Comparison of ENCODE assay signal across 22 cellular contexts in genomic region chr5:135429886-135430437, GRCh38. TPM values are rescaled to one million over a fixed set of nuclear protein-coding genes. Genes with fewer than 3 reads are reported as not detected.
"Had no signal": no experiment of that assay in that cellular context is flagged by ENCODE, and none has a peak within 500 bp of the region (broad histone marks: within the 10 kb centered on the region; RNA-seq: fewer than 3 reads in every experiment).

No MANE protein-coding gene starts in this region.

- H3K4me1 Mint-ChIP-seq: central memory CD8-positive, alpha-beta T cell; T-helper 17 cell had no signal

- H3K9me3 ChIP-seq: prostate gland, uterus had no signal

- H3K4me1 ChIP-seq: prostate gland, uterus had no signal

- H3K36me3 ChIP-seq: prostate gland, sigmoid colon, tibial artery, uterus had no signal

- ATAC-seq: activated CD8-positive, alpha-beta T cell treated with anti-CD3 and anti-CD28 coated beads for 36 hours; activated T-cell treated with anti-CD3 and anti-CD28 coated beads, Interleukin-2, amount 50 U/mL, for 4 hours; naive thymus-derived CD8-positive, alpha-beta T cell; T-helper 17 cell had no signal

- H3K4me3 Mint-ChIP-seq: activated CD8-positive, alpha-beta T cell treated with anti-CD3 and anti-CD28 coated beads for 36 hours; activated naive CD8-positive, alpha-beta T cell; activated T-cell treated with anti-CD3 and anti-CD28 coated beads, Interleukin-2, amount 50 U/mL, for 4 hours; central memory CD8-positive, alpha-beta T cell; naive thymus-derived CD8-positive, alpha-beta T cell; T-helper 17 cell had no signal

- H3K27ac ChIP-seq: coronary artery, prostate gland, sigmoid colon, tibial artery, uterus had no signal

- H3K27me3 Mint-ChIP-seq: activated naive CD8-positive, alpha-beta T cell had no signal

- H3K4me3 ChIP-seq: coronary artery, prostate gland, sigmoid colon, tibial artery, uterus had no signal

- H3K36me3 Mint-ChIP-seq: activated naive CD8-positive, alpha-beta T cell; brain had no signal

- H3K27ac Mint-ChIP-seq: activated CD8-positive, alpha-beta T cell treated with anti-CD3 and anti-CD28 coated beads for 36 hours; activated naive CD8-positive, alpha-beta T cell; T-helper 17 cell had no signal

- H3K27me3 ChIP-seq: sigmoid colon, uterus had no signal

- DNase-seq: activated CD4-positive, alpha-beta T cell treated with anti-CD3 and anti-CD28 coated beads for 4 hours; activated CD8-positive, alpha-beta T cell treated with anti-CD3 and anti-CD28 coated beads for 36 hours; activated gamma-delta T cell treated with Interleukin-2 at 50 U/mL for 16 hours; activated T-cell treated with anti-CD3 and anti-CD28 coated beads, Interleukin-2, amount 50 U/mL, for 4 hours; amygdala; effector CD4-positive, alpha-beta T cell; left colon; naive thymus-derived CD8-positive, alpha-beta T cell; nucleus accumbens; sigmoid colon; stimulated activated CD4-positive, alpha-beta T cell treated with anti-CD3 and anti-CD28 coated beads, Interleukin-12 subunit alpha, Interleukin-12 subunit beta, amount 100 ng/mL, for 4 hours; stimulated activated CD4-positive, alpha-beta T cell treated with anti-CD3 and anti-CD28 coated beads, Interleukin-2, amount 100 ng/mL, for 24 hours; T-helper 17 cell; tibial artery; uterus had no signal

RNA-seq across cellular contexts. Expression of gene DCANP1, which starts 17.2 kb away (rescaled TPM):
- total RNA-seq: activated CD8-positive, alpha-beta T cell treated with anti-CD3 and anti-CD28 coated beads for 36 hours; activated T-cell treated with anti-CD3 and anti-CD28 coated beads, Interleukin-2, amount 50 U/mL, for 4 hours; frontal cortex; lung microvascular endothelial cell; naive thymus-derived CD8-positive, alpha-beta T cell; prostate gland; sigmoid colon; uterus had no signal
- polyA plus RNA-seq: naive thymus-derived CD8-positive, alpha-beta T cell had no signal

RNA-seq across cellular contexts. Expression of gene TIFAB, which starts 22.2 kb away (rescaled TPM):
- total RNA-seq: activated CD8-positive, alpha-beta T cell treated with anti-CD3 and anti-CD28 coated beads for 36 hours; activated T-cell treated with anti-CD3 and anti-CD28 coated beads, Interleukin-2, amount 50 U/mL, for 4 hours; frontal cortex; lung microvascular endothelial cell; naive thymus-derived CD8-positive, alpha-beta T cell; prostate gland; sigmoid colon had no signal
- polyA plus RNA-seq: naive thymus-derived CD8-positive, alpha-beta T cell had no signal
